ENCODE assay signal across 8 cellular contexts in genomic region chr4:127881565-127881869, GRCh38. TPM values are rescaled to one million over a fixed set of nuclear protein-coding genes. Genes with fewer than 3 reads are reported as not detected.
DNase-seq lines count a peak whose midpoint lies in the region; ATAC-seq and TF ChIP-seq lines count a peak whose summit lies in the region.

No MANE protein-coding gene starts in this region.

- DNase-seq in A673 (ENCODE audit: low spot score): no peak
- DNase-seq in body of pancreas: no peak
- no peak for DNase-seq in mucosa of descending colon
- no peak for DNase-seq in stimulated activated CD4-positive, alpha-beta T cell treated with anti-CD3 and anti-CD28 coated beads, Interleukin-1b, Interleukin-23, amount 100 ng/mL, for 48 hours
- DNase-seq in posterior cingulate gyrus: no peak
- no peak for DNase-seq in DMS53 treated with DMSO at 0.1 percent for 48 hours (lab: John Stamatoyannopoulos, UW; ENCODE audit: unreplicated experiment)

- peak overlapping the region; percentile 74 for H3K4me3 ChIP-seq in A673 (ENCODE audit: low read depth, low read length, poor library complexity, severe bottlenecking)
- peak overlapping the region; percentile 81 to 84 for H3K4me3 ChIP-seq in body of pancreas
- peak overlapping the region; percentile 70 for H3K4me3 ChIP-seq in mucosa of descending colon

- no peak for TF ChIP-seq CTCF in A673 (conservative IDR thresholded peaks at IDR 0.05; ENCODE audit: low read depth, low read length)
- TF ChIP-seq CTCF in body of pancreas (IDR thresholded peaks at IDR 0.05): no peak
- no peak for TF ChIP-seq CTCF in mucosa of descending colon (IDR thresholded peaks at IDR 0.05)

- CTCF ChIA-PET in A673 (lab: Charles Lee): no interaction called here

- H3K9me3 ChIP-seq in A673 (ENCODE audit: low read depth, low read length, poor library complexity, severe bottlenecking): no peaks in the 10 kb centered on the region
- no peaks in the 10 kb centered on the region for H3K9me3 ChIP-seq in body of pancreas
- no peaks in the 10 kb centered on the region for H3K9me3 ChIP-seq in mucosa of descending colon

- peak; percentile 37 for ATAC-seq in GM19351 (IDR thresholded peaks at IDR 0.05; ENCODE audit: unreplicated experiment)
- peak; percentile 41 for ATAC-seq in HG03378 (IDR thresholded peaks at IDR 0.05; ENCODE audit: unreplicated experiment)
- no peak for ATAC-seq in body of pancreas
- ATAC-seq in mucosa of descending colon: no peak

- 0% methylated on average over 5 to 7 of the region's 7 CpGs for WGBS in body of pancreas, 2 donors

- TF ChIP-seq POLR2A in body of pancreas (IDR thresholded peaks at IDR 0.05): no peak

- H3K4me1 ChIP-seq in A673 (ENCODE audit: insufficient read depth, low read length, poor library complexity, severe bottlenecking) (peaks cover 23% of the 10 kb centered on the region), body of pancreas (peaks cover 11% of the 10 kb centered on the region), mucosa of descending colon (ENCODE audit: low read depth) (peaks cover 4% of the 10 kb centered on the region)

- H3K36me3 ChIP-seq in A673 (ENCODE audit: insufficient read depth, low read length, poor library complexity, severe bottlenecking) (peaks cover 46% of the 10 kb centered on the region), body of pancreas (replicated peaks in 1 of 2; ENCODE audit: insufficient read depth in 1 of 2, low read depth in 2 of 2) (no peaks in the 10 kb centered on the region), mucosa of descending colon (ENCODE audit: low read depth) (no peaks in the 10 kb centered on the region)

- intact Hi-C loops in A673 (cut with micrococcal nuclease; ENCODE audit: unreplicated experiment) (loop anchor here (5.0 kb wide), 2 partner anchors 54 to 99 kb away; partner anchors contain the start of gene HSPA4L), body of pancreas (cut with DNase I) (no loop called here), mucosa of descending colon (cut with DNase I, micrococcal nuclease) (no loop called here), posterior cingulate gyrus (cut with DNase I) (loop anchor here (5.0 kb wide), 2 partner anchors 99 to 176 kb away; partner anchors contain the start of gene HSPA4L)

- no TSS peak for BruUV-seq in A673 (replicated peaks; lab: Mats Ljungman, UMichigan)

- H3K27ac ChIP-seq in A673 (ENCODE audit: low read depth, low read length, poor library complexity, severe bottlenecking) (peak overlapping the region; percentile 97), body of pancreas (peak overlapping the region in 1 of 4 donors; percentile 79)

- no peaks in the 10 kb centered on the region for H3K27me3 ChIP-seq in A673 (replicated peaks; ENCODE audit: insufficient read depth, low read depth, low read length, poor library complexity)
- no peaks in the 10 kb centered on the region for H3K27me3 ChIP-seq in body of pancreas

- POLR2A ChIA-PET in A673 (lab: Charles Lee; ENCODE audit: low non-redundant PET): no interaction called here

RNA-seq across cellular contexts. Expression of gene PLK4, which starts 0.8 kb away (rescaled TPM):
- total RNA-seq in A673 (2021) (46.9 and 52.4 TPM in 2 replicates), body of pancreas (1 to 10 TPM in 1 of 2 donors, not detected in 1; 1.8 TPM), mucosa of descending colon (1 to 10 TPM; 1.1 to 8.7 (median 4.7) TPM)

Comparison
In these comparisons a context has a peak if more than half of its experiments do, and no peak if none do; other contexts are left out.
1. ATAC-seq: peak in GM19351 (single experiment) and HG03378 (single experiment); none in body of pancreas (single experiment) and mucosa of descending colon (single experiment).
2. intact Hi-C loops: an anchor here in A673 (5.0 kb wide) and posterior cingulate gyrus (5.0 kb wide); none called in body of pancreas and mucosa of descending colon.
3. Peak in every context shown above with its lines, with median percentiles within 50 percentile points of each other: H3K4me3 ChIP-seq.